2 cellular contexts compared by ENCODE assay signal in the genomic region with DNA sequence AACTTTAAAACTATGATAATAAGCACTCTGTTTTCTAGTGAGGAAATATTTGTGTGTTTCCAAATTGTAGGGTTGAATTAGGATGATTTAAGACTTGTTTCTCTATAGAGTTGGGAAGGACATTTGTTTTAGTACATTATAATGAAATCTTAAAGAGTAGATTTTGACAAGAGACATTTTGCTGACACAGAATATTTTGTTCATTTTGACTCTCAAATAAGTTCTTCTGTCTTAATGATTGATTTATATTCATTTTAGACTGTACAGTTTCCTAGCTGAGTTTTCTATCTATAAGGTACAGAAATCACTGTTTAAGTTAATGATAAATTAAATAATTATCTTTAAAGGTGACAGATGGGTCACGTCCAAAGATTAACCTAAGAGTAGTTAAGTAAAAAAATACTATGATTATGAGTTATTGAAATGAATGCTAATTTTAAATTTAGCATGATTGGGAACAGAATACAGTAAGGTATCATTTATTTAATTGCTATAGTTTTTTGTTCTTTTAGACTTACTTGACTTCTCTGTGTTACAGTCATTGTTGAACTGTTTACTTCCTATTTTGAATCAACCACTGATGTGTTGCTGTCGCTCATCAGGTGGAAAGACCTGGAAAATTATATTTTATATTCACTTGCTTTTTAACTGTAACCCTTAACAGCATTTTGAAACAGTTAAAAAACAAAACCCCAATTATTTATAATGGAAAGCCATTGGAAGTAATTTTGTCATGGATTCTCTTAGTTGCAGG.
TF ChIP-seq lines count a peak whose summit lies in the region.

No MANE protein-coding gene starts in this region.

TF ChIP-seq in HepG2, 621 proteins besides CTCF, POLR2A, EP300 and RAD21:
- TF ChIP-seq MAFK (conservative IDR thresholded peaks at IDR 0.05 in 1 of 2, IDR thresholded peaks at IDR 0.05 in 1 of 2; ENCODE audit: low read length in 2 of 2) (peak; percentile 77 to 95), KDM6A (CRISPR knock-in tag; IDR thresholded peaks at IDR 0.05; ENCODE audit: low read depth) (no peak), MAFF (IDR thresholded peaks at IDR 0.05; ENCODE audit: low read depth, low read length) (peak; percentile 84)
TF ChIP-seq in HepG2: peak in this region for 2.

TF ChIP-seq in K562, 482 proteins besides CTCF, POLR2A, EP300 and RAD21:
- TF ChIP-seq, protein P1, sequence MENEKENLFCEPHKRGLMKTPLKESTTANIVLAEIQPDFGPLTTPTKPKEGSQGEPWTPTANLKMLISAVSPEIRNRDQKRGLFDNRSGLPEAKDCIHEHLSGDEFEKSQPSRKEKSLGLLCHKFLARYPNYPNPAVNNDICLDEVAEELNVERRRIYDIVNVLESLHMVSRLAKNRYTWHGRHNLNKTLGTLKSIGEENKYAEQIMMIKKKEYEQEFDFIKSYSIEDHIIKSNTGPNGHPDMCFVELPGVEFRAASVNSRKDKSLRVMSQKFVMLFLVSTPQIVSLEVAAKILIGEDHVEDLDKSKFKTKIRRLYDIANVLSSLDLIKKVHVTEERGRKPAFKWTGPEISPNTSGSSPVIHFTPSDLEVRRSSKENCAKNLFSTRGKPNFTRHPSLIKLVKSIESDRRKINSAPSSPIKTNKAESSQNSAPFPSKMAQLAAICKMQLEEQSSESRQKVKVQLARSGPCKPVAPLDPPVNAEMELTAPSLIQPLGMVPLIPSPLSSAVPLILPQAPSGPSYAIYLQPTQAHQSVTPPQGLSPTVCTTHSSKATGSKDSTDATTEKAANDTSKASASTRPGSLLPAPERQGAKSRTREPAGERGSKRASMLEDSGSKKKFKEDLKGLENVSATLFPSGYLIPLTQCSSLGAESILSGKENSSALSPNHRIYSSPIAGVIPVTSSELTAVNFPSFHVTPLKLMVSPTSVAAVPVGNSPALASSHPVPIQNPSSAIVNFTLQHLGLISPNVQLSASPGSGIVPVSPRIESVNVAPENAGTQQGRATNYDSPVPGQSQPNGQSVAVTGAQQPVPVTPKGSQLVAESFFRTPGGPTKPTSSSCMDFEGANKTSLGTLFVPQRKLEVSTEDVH (IDR thresholded peaks at IDR 0.05; ENCODE audit: low read depth, partially characterized antibody) = no peak
- peak; percentile 76 for TF ChIP-seq MAFK (IDR thresholded peaks at IDR 0.05; ENCODE audit: low read length)
- TF ChIP-seq MAFG (tag; conservative IDR thresholded peaks at IDR 0.05) = peak; percentile 65
- TF ChIP-seq ZNF316 (IDR thresholded peaks at IDR 0.05) = peak; percentile 91
- peak; percentile 73 for TF ChIP-seq MAFF (IDR thresholded peaks at IDR 0.05; ENCODE audit: low read length)
- peak; percentile 18 for TF ChIP-seq MEIS2 (IDR thresholded peaks at IDR 0.05; ENCODE audit: partially characterized antibody)
- TF ChIP-seq HNRNPUL1 (IDR thresholded peaks at IDR 0.05; ENCODE audit: low read length) = no peak
- peak; percentile 76 for TF ChIP-seq C11orf30 (IDR thresholded peaks at IDR 0.05; ENCODE audit: low read depth)
